In genomic region chr1:79042117-79042516, GRCh38 we compare ENCODE assay signal across 11 cellular contexts. TPM values are rescaled to one million over a fixed set of nuclear protein-coding genes. Genes with fewer than 3 reads are reported as not detected.
DNase-seq lines count a peak whose midpoint lies in the region; ATAC-seq, FAIRE-seq and TF ChIP-seq lines count a peak whose summit lies in the region.
"Had no signal": no experiment of that assay in that cellular context is flagged by ENCODE, and none has a peak within 500 bp of the region (broad histone marks: within the 10 kb centered on the region; RNA-seq: fewer than 3 reads in every experiment).

No MANE protein-coding gene starts in this region.

- peaks cover 6% of the 10 kb centered on the region for H3K9me3 ChIP-seq in A673 (ENCODE audit: low read depth, low read length, poor library complexity, severe bottlenecking)
- no peaks in the 10 kb centered on the region for H3K9me3 ChIP-seq in small intestine (ENCODE audit: control insufficient read depth, low read depth)

- no peak overlapping the region for H3K4me3 ChIP-seq in A673 (ENCODE audit: low read depth, low read length, poor library complexity, severe bottlenecking)
- H3K4me3 ChIP-seq in small intestine (ENCODE audit: low read depth in 1 of 2, low read length in 2 of 2): no peak overlapping the region
- H3K4me3 ChIP-seq: upper lobe of left lung had no signal

- no peak for TF ChIP-seq CTCF in A673 (conservative IDR thresholded peaks at IDR 0.05; ENCODE audit: low read depth, low read length)

- intact Hi-C loops in A673 (cut with micrococcal nuclease; ENCODE audit: unreplicated experiment): loop anchor here (10.0 kb wide), 2 partner anchors 63 to 187 kb away; no protein-coding TSS in a partner anchor

- H3K36me3 ChIP-seq in A673 (ENCODE audit: insufficient read depth, low read length, poor library complexity, severe bottlenecking) (no peaks in the 10 kb centered on the region), small intestine (ENCODE audit: control insufficient read depth in 2 of 2, insufficient read depth in 2 of 2, low read length in 2 of 2) (no peaks in the 10 kb centered on the region)
- H3K36me3 ChIP-seq: upper lobe of left lung, WERI-Rb-1 had no signal

- FAIRE-seq in small intestine (lab: Jason Lieb, UNC): no peak

- H3K27me3 ChIP-seq in A673 (replicated peaks; ENCODE audit: insufficient read depth, low read depth, low read length, poor library complexity): no peaks in the 10 kb centered on the region
- H3K27me3 ChIP-seq in small intestine (ENCODE audit: control insufficient read depth in 2 of 2, insufficient read depth in 2 of 2, low read length in 2 of 2): no peaks in the 10 kb centered on the region
- H3K27me3 ChIP-seq: upper lobe of left lung had no signal

- peaks cover 19% of the 10 kb centered on the region for H3K4me1 ChIP-seq in A673 (ENCODE audit: insufficient read depth, low read length, poor library complexity, severe bottlenecking)
- no peaks in the 10 kb centered on the region for H3K4me1 ChIP-seq in small intestine (ENCODE audit: control insufficient read depth in 2 of 2, insufficient read depth in 1 of 2, low read depth in 1 of 2, low read length in 1 of 2)
- H3K4me1 ChIP-seq: upper lobe of left lung had no signal

- CTCF ChIA-PET in A673 (lab: Charles Lee): no interaction called here

- peak; percentile 43 for DNase-seq in A673 (ENCODE audit: low spot score)
- peak; percentile 23 for DNase-seq in SKM-1 treated with dmso at 0.1 percent for 144 hours (lab: John Stamatoyannopoulos, UW; ENCODE audit: unreplicated experiment)
- DNase-seq in NCI-H524 (lab: John Stamatoyannopoulos, UW): no peak
- no peak for DNase-seq in NCI-H1092 (lab: John Stamatoyannopoulos, UW)
- DNase-seq in HK-2 (ENCODE audit: unreplicated experiment): no peak
- DNase-seq in small intestine: no peak
- DNase-seq: upper lobe of left lung, WERI-Rb-1 had no signal

- no peak overlapping the region for H3K27ac ChIP-seq in A673 (ENCODE audit: low read depth, low read length, poor library complexity, severe bottlenecking)
- no peak overlapping the region for H3K27ac ChIP-seq in small intestine (ENCODE audit: low read depth in 1 of 2, low read length in 1 of 2)
- H3K27ac ChIP-seq: upper lobe of left lung, WERI-Rb-1 had no signal

- peak; percentile 39 for ATAC-seq in GM19397 (IDR thresholded peaks at IDR 0.05; ENCODE audit: unreplicated experiment)
- peak; percentile 56 for ATAC-seq in HG03095 (IDR thresholded peaks at IDR 0.05; ENCODE audit: unreplicated experiment)

- POLR2A ChIA-PET in A673 (lab: Charles Lee; ENCODE audit: low non-redundant PET): no interaction called here

- BruUV-seq in A673 (replicated peaks; lab: Mats Ljungman, UMichigan): no TSS peak

- 19 to 50% (median 43%) methylated on average over 2 of the region's 2 CpGs for WGBS in small intestine, 3 donors

RNA-seq across cellular contexts. Expression of gene ADGRL4, which starts 35.6 kb away (rescaled TPM):
- total RNA-seq in A673 (2021): not detected in 2 replicates
- polyA plus RNA-seq in small intestine: 10 to 100 TPM in 1 of 3 donors, under 1 TPM in 2; 0.27 to 11.0 (median 0.67) TPM
- total RNA-seq: progenitor cell of endocrine pancreas had no signal

Comparison
In these comparisons a context has a peak if more than half of its experiments do, and no peak if none do; other contexts are left out.
1. DNase-seq: peak in A673 (single experiment) and SKM-1 treated with dmso at 0.1 percent for 144 hours (single experiment); none in NCI-H524 (0 of 2), NCI-H1092 (single experiment), HK-2 (single experiment) and small intestine (single experiment).